ENCODE assay signal across 15 cellular contexts in genomic region chr5:56525117-56525516, GRCh38.
A peak's percentile ranks its signal among the peaks of the same experiment; 100 is the strongest.
DNase-seq lines count a peak whose midpoint lies in the region; ATAC-seq and TF ChIP-seq lines count a peak whose summit lies in the region.
"Had no signal": no experiment of that assay in that cellular context is flagged by ENCODE, and none has a peak within 500 bp of the region (broad histone marks: within the 10 kb centered on the region; RNA-seq: fewer than 3 reads in every experiment).

No MANE protein-coding gene starts in this region.

- CTCF ChIA-PET in PC-3 (lab: Charles Lee) = no interaction called here

- H3K9me3 ChIP-seq in PC-3 (ENCODE audit: low read length) = no peaks in the 10 kb centered on the region
- no peaks in the 10 kb centered on the region for H3K9me3 ChIP-seq in neuronal stem cell (replicated peaks in 1 of 2; ENCODE audit: control insufficient read depth in 2 of 2, insufficient read depth in 1 of 2, low read depth in 1 of 2, low read length in 2 of 2)

- no CpG with 5 or more reads among the region's 3 CpGs for WGBS in neuronal stem cell (ENCODE audit: extremely low coverage in 2 of 2, insufficient read length in 2 of 2, insufficient replicate concordance in 1 of 2), 2 donors

- H3K14ac ChIP-seq in neuronal stem cell (ENCODE audit: low read length) = no peak overlapping the region

- no peak overlapping the region for H2AFZ ChIP-seq in PC-3 (ENCODE audit: low read length)
- no peak overlapping the region for H2AFZ ChIP-seq in neuronal stem cell (ENCODE audit: low read length)

- ATAC-seq in PC-3 (peak; percentile 64), HG02938 (IDR thresholded peaks at IDR 0.05; ENCODE audit: unreplicated experiment) (no peak)
- ATAC-seq: left colon had no signal

- no peak overlapping the region for H2BK120ac ChIP-seq in neuronal stem cell (ENCODE audit: low read depth, low read length)

- H3K27ac ChIP-seq in PC-3 (ENCODE audit: low read length) (peak overlapping the region; percentile 41), neuronal stem cell (replicated peaks; ENCODE audit: low read length) (no peak overlapping the region)
- H3K27ac ChIP-seq: 22Rv1 had no signal

- no peaks in the 10 kb centered on the region for H3F3A ChIP-seq in PC-3 (ENCODE audit: low read length, unreplicated experiment)

- DNase-seq in DMS53 (lab: John Stamatoyannopoulos, UW) = peak; percentile 18
- DNase-seq in DMS53 treated with DMSO at 0.1 percent for 48 hours (lab: John Stamatoyannopoulos, UW; ENCODE audit: unreplicated experiment) = no peak
- peak; percentile 87 for DNase-seq in PC-3
- peak; percentile 64 for DNase-seq in choroid plexus epithelial cell (ENCODE audit: low read depth)
- DNase-seq in renal cortical epithelial cell (ENCODE audit: low read depth) = peak; percentile 90
- DNase-seq in NCI-H524 treated with DMSO at 0.1 percent for 48 hours (lab: John Stamatoyannopoulos, UW) = no peak
- no peak for DNase-seq in neuronal stem cell (ENCODE audit: low spot score)
- DNase-seq: activated naive CD8-positive, alpha-beta T cell treated with anti-CD3 and anti-CD28 coated beads for 36 hours; activated T-cell treated with anti-CD3 and anti-CD28 coated beads, Interleukin-2, amount 50 U/mL, for 1 hour; erythroblast; hippocampal formation; left colon; SHP77 had no signal

- no peak overlapping the region for H2BK12ac ChIP-seq in neuronal stem cell (ENCODE audit: low read length)

- BruUV-seq in PC-3 (replicated peaks; lab: Mats Ljungman, UMichigan) = no TSS peak

- no peak overlapping the region for H3K18ac ChIP-seq in neuronal stem cell (ENCODE audit: low read length)

- H2BK5ac ChIP-seq in neuronal stem cell (ENCODE audit: low read length) = no peak overlapping the region

- intact Hi-C loops in PC-3 (cut with micrococcal nuclease) = no loop called here

- H4K20me1 ChIP-seq in PC-3 (ENCODE audit: low read length) = no peaks in the 10 kb centered on the region

- POLR2A ChIA-PET in PC-3 (lab: Charles Lee; ENCODE audit: unreplicated experiment) = no interaction called here

- H3K27me3 ChIP-seq in PC-3 (ENCODE audit: low read length) (no peaks in the 10 kb centered on the region), neuronal stem cell (ENCODE audit: control insufficient read depth in 3 of 3, insufficient read depth in 3 of 3, low read depth in 1 of 3, low read length in 3 of 3) (no peaks in the 10 kb centered on the region)

- H4K8ac ChIP-seq in neuronal stem cell (ENCODE audit: low read depth, low read length) = no peak overlapping the region

- H3K9me2 ChIP-seq in PC-3 (replicated peaks; ENCODE audit: low read length) = no peaks in the 10 kb centered on the region

- no peak overlapping the region for H3K4ac ChIP-seq in neuronal stem cell (ENCODE audit: low read length)

- TF ChIP-seq CTCF in PC-3 (conservative IDR thresholded peaks at IDR 0.05; ENCODE audit: low read depth, low read length) (no peak), choroid plexus epithelial cell (conservative IDR thresholded peaks at IDR 0.05; ENCODE audit: low read depth, low read length) (no peak)

- H3K4me3 ChIP-seq in PC-3 (ENCODE audit: low read length) (no peak overlapping the region), choroid plexus epithelial cell (ENCODE audit: low read depth, low read length) (no peak overlapping the region), neuronal stem cell (ENCODE audit: low read length in 2 of 2) (no peak overlapping the region)

- no peak overlapping the region for H4K91ac ChIP-seq in neuronal stem cell (ENCODE audit: low read depth, low read length, poor library complexity)

- H3K9ac ChIP-seq in PC-3 (ENCODE audit: low read length) (no peak overlapping the region), neuronal stem cell (ENCODE audit: low read depth, low read length, poor library complexity) (no peak overlapping the region)

- H3K4me2 ChIP-seq in PC-3 (ENCODE audit: low read length) (peak overlapping the region; percentile 31), neuronal stem cell (ENCODE audit: insufficient read depth, low read length, poor library complexity, severe bottlenecking) (no peak overlapping the region)

- H2BK15ac ChIP-seq in neuronal stem cell (ENCODE audit: low read length) = no peak overlapping the region

- H3K23ac ChIP-seq in neuronal stem cell (ENCODE audit: low read depth, low read length, poor library complexity) = no peak overlapping the region

- no peaks in the 10 kb centered on the region for H3K36me3 ChIP-seq in PC-3 (ENCODE audit: low read depth, low read length)
- no peaks in the 10 kb centered on the region for H3K36me3 ChIP-seq in neuronal stem cell (replicated peaks in 1 of 2; ENCODE audit: control insufficient read depth in 2 of 2, insufficient read depth in 2 of 2, low read length in 2 of 2)

- H3K79me1 ChIP-seq in neuronal stem cell (ENCODE audit: low read depth, low read length) = no peaks in the 10 kb centered on the region

- peaks cover 31% of the 10 kb centered on the region for H3K4me1 ChIP-seq in PC-3 (ENCODE audit: insufficient read depth, low read length)
- peaks cover 0 to 4% of the 10 kb centered on the region in 2 donors for H3K4me1 ChIP-seq in neuronal stem cell (ENCODE audit: control insufficient read depth in 2 of 2, insufficient read depth in 1 of 2, low read depth in 1 of 2, low read length in 2 of 2)

- no peaks in the 10 kb centered on the region for H3K79me2 ChIP-seq in PC-3 (ENCODE audit: low read length)

- no peak overlapping the region for H2AK5ac ChIP-seq in neuronal stem cell (ENCODE audit: low read depth, low read length)

Comparison
In these comparisons a context has a peak if more than half of its experiments do, and no peak if none do; other contexts are left out.
1. DNase-seq: peak in DMS53 (single experiment), PC-3 (single experiment), choroid plexus epithelial cell (single experiment) and renal cortical epithelial cell (single experiment); none in DMS53 treated with DMSO at 0.1 percent for 48 hours (single experiment), NCI-H524 treated with DMSO at 0.1 percent for 48 hours (single experiment) and neuronal stem cell (single experiment).